In the genomic region with DNA sequence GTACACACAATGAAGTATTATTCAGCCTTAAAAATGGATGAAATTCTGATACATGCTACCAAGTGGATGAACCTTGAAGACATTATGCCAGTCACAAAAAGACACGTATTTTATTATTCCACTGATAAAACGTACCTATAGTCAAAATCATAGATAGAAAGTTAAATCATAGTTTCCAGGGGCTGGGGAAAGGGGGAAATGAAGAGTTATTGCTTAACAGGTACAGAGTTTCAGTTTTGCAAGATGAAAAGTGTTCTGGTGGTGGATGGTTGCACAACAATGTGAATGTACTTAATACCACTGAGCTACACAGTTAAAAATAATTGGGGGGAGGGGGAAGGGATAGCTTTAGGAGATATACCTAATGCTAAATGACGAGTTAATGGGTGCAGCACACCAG, we compare ENCODE assay signal across 14 cellular contexts.
DNase-seq lines count a peak whose midpoint lies in the region; ATAC-seq and TF ChIP-seq lines count a peak whose summit lies in the region.
"Had no signal": no experiment of that assay in that cellular context is flagged by ENCODE, and none has a peak within 500 bp of the region (broad histone marks: within the 10 kb centered on the region; RNA-seq: fewer than 3 reads in every experiment).

No MANE protein-coding gene starts in this region.

- BruUV-seq in OCI-LY7 (replicated peaks; lab: Mats Ljungman, UMichigan): no TSS peak

- no peak overlapping the region for H3K4me2 ChIP-seq in OCI-LY7 (ENCODE audit: low read length)

- H3K4me3 ChIP-seq in GM12865 (ENCODE audit: low read depth, low read length) (no peak overlapping the region), BE2C (ENCODE audit: low read depth, low read length) (no peak overlapping the region), OCI-LY7 (ENCODE audit: low read depth, low read length, poor library complexity, severe bottlenecking) (no peak overlapping the region)

- ATAC-seq in GM21390 (IDR thresholded peaks at IDR 0.05; ENCODE audit: unreplicated experiment): peak; percentile 56
- ATAC-seq: left cardiac atrium had no signal

- no peak for TF ChIP-seq CTCF in GM12865 (IDR thresholded peaks at IDR 0.05; ENCODE audit: insufficient read depth, low read depth, low read length, missing control alignments)
- TF ChIP-seq CTCF in BE2C (IDR thresholded peaks at IDR 0.05; ENCODE audit: low read depth, low read length): no peak
- no peak for TF ChIP-seq CTCF in glutamatergic neuron (IDR thresholded peaks at IDR 0.05; ENCODE audit: partially characterized antibody, unreplicated experiment)
- no peak for TF ChIP-seq CTCF in OCI-LY7 (conservative IDR thresholded peaks at IDR 0.05; ENCODE audit: low read length)

- no peaks in the 10 kb centered on the region for H3K9me3 ChIP-seq in BE2C
- no peaks in the 10 kb centered on the region for H3K9me3 ChIP-seq in OCI-LY7 (ENCODE audit: low read length)

- CTCF ChIA-PET in OCI-LY7 (lab: Charles Lee; ENCODE audit: unreplicated experiment): no interaction called here

- peaks cover 2% of the 10 kb centered on the region for H3K9me3 Mint-ChIP-seq in glutamatergic neuron (ENCODE audit: unreplicated experiment)
- H3K9me3 Mint-ChIP-seq: CD8-positive, alpha-beta memory T cell had no signal

- peaks cover 14% of the 10 kb centered on the region for H3K4me1 Mint-ChIP-seq in glutamatergic neuron (ENCODE audit: low read depth, unreplicated experiment)

- H4K20me1 ChIP-seq in OCI-LY7 (ENCODE audit: insufficient read depth, low read length): no peaks in the 10 kb centered on the region

- POLR2A ChIA-PET in OCI-LY7 (lab: Charles Lee): interaction anchor here (1.3 kb wide), 1 partner anchor 62 kb away, joined by 4 read pairs; no protein-coding TSS in a partner anchor

- no peaks in the 10 kb centered on the region for H3K9me2 ChIP-seq in OCI-LY7 (ENCODE audit: insufficient read depth, low read length)

- H3K4me1 ChIP-seq in BE2C (no peaks in the 10 kb centered on the region), OCI-LY7 (ENCODE audit: insufficient read depth, low read length, poor library complexity, severe bottlenecking) (no peaks in the 10 kb centered on the region)

- H2AFZ ChIP-seq in OCI-LY7 (ENCODE audit: low read length): no peak overlapping the region

- H3K27ac Mint-ChIP-seq in glutamatergic neuron (ENCODE audit: unreplicated experiment): no peak overlapping the region
- H3K27ac Mint-ChIP-seq: activated naive CD8-positive, alpha-beta T cell had no signal

- H3K27ac ChIP-seq in OCI-LY7 (ENCODE audit: low read depth, low read length, poor library complexity, severe bottlenecking): no peak overlapping the region
- H3K27ac ChIP-seq: VCaP had no signal

- intact Hi-C loops in OCI-LY7 (cut with micrococcal nuclease; ENCODE audit: unreplicated experiment): no loop called here

- H3K4me3 Mint-ChIP-seq in glutamatergic neuron (ENCODE audit: unreplicated experiment): no peak overlapping the region
- H3K4me3 Mint-ChIP-seq: activated naive CD8-positive, alpha-beta T cell; CD8-positive, alpha-beta memory T cell had no signal

- no peaks in the 10 kb centered on the region for H3K36me3 Mint-ChIP-seq in glutamatergic neuron (ENCODE audit: unreplicated experiment)
- H3K36me3 Mint-ChIP-seq: activated naive CD8-positive, alpha-beta T cell; CD8-positive, alpha-beta memory T cell had no signal

- H3K27me3 ChIP-seq in BE2C: no peaks in the 10 kb centered on the region

- DNase-seq in GM12865 (ENCODE audit: low read depth) (peak; percentile 64), LHCN-M2 (ENCODE audit: low read depth) (peak; percentile 40), fibroblast of the conjunctiva (ENCODE audit: low read depth) (peak; percentile 16), BE2C (no peak), glutamatergic neuron (no peak), OCI-LY7 (ENCODE audit: low spot score) (no peak)
- no peak for DNase-seq in stimulated activated naive CD4-positive, alpha-beta T cell (lab: John Stamatoyannopoulos, UW)
- DNase-seq: CD8-positive, alpha-beta memory T cell; left cardiac atrium; NK-92 treated with Interleukin-12 subunit alpha and Interleukin-12 subunit beta, amount 100 ng/mL, for 24 hours; retina had no signal

- no peaks in the 10 kb centered on the region for H3K27me3 Mint-ChIP-seq in glutamatergic neuron (ENCODE audit: unreplicated experiment)
- H3K27me3 Mint-ChIP-seq: activated naive CD8-positive, alpha-beta T cell; CD8-positive, alpha-beta memory T cell had no signal

- no peaks in the 10 kb centered on the region for H3K79me2 ChIP-seq in OCI-LY7 (ENCODE audit: insufficient read depth, low read depth, low read length)

- H3K36me3 ChIP-seq in BE2C (no peaks in the 10 kb centered on the region), OCI-LY7 (ENCODE audit: insufficient read depth, low read length) (no peaks in the 10 kb centered on the region)

Comparison
In these comparisons a context has a peak if more than half of its experiments do, and no peak if none do; other contexts are left out.
1. DNase-seq: peak in GM12865 (single experiment), LHCN-M2 (single experiment) and fibroblast of the conjunctiva (single experiment); none in BE2C (single experiment), glutamatergic neuron (single experiment), OCI-LY7 (single experiment) and stimulated activated naive CD4-positive, alpha-beta T cell (0 of 6).